Comparison of ENCODE assay signal across 8 cellular contexts in genomic region chr3:141192345-141192744, GRCh38.
DNase-seq lines count a peak whose midpoint lies in the region; ATAC-seq lines count a peak whose summit lies in the region.

No MANE protein-coding gene starts in this region.

- ATAC-seq in GM19395 (IDR thresholded peaks at IDR 0.05; ENCODE audit: unreplicated experiment) (peak; percentile 100), HG03457 (IDR thresholded peaks at IDR 0.05; ENCODE audit: unreplicated experiment) (peak; percentile 97)
- ATAC-seq in activated CD4-positive, CD25-positive, alpha-beta regulatory T cell treated with anti-CD3 and anti-CD28 coated beads, Interleukin-2, amount 50 U/mL, for 24 hours, result peak; percentile 99 to 100

- DNase-seq in CD1c-positive myeloid dendritic cell (ENCODE audit: extremely low spot score) (peak; percentile 95), NCI-H510A (lab: John Stamatoyannopoulos, UW) (peak; percentile 75), kidney tubule cell (ENCODE audit: low spot score) (peak; percentile 94)
- peak; percentile 89 for DNase-seq in central memory CD4-positive, alpha-beta T cell
- DNase-seq in stimulated activated CD4-positive, alpha-beta T cell treated with anti-CD3 and anti-CD28 coated beads, Interleukin-4, amount 100 ng/mL, for 1 hour, result peak; percentile 98

Comparison
In these comparisons a context has a peak if more than half of its experiments do, and no peak if none do; other contexts are left out.
1. Peak in every context shown above with its lines: DNase-seq and ATAC-seq.